Comparison of ENCODE assay signal across 20 cellular contexts in genomic region chr2:177064417-177064816, GRCh38.
DNase-seq lines count a peak whose midpoint lies in the region; TF ChIP-seq lines count a peak whose summit lies in the region.
"Had no signal": no experiment of that assay in that cellular context is flagged by ENCODE, and none has a peak within 500 bp of the region (broad histone marks: within the 10 kb centered on the region; RNA-seq: fewer than 3 reads in every experiment).

No MANE protein-coding gene starts in this region.

- WGBS in endodermal cell (ENCODE audit: insufficient coverage in 1 of 2, insufficient read length in 1 of 2), 2 experiments, result 65 to 72% methylated on average over 4 of the region's 4 CpGs
- WGBS in GM23248 (ENCODE audit: low coverage in 1 of 2, low lambda C conversion rate in 2 of 2, missing lambda C conversion rate in 2 of 2), 2 experiments, result 42 to 47% methylated on average over 4 of the region's 4 CpGs

- no peaks in the 10 kb centered on the region for H4K20me1 ChIP-seq in GM23248 (ENCODE audit: insufficient read depth)

- H3F3A ChIP-seq in GM23248 (ENCODE audit: insufficient read depth), result no peaks in the 10 kb centered on the region

- DNase-seq in NCI-H82 (lab: John Stamatoyannopoulos, UW) (peak; percentile 11), NCI-H82 treated with DMSO at 0.1 percent for 48 hours (lab: John Stamatoyannopoulos, UW; ENCODE audit: unreplicated experiment) (no peak), endodermal cell (peak; percentile 55), left kidney (ENCODE audit: low read depth, low spot score) (peak; percentile 72), NCI-H128 (lab: John Stamatoyannopoulos, UW; ENCODE audit: unreplicated experiment) (no peak), GM23248 (no peak), NCI-H510A (lab: John Stamatoyannopoulos, UW) (no peak)
- no peak for DNase-seq in activated CD4-positive, alpha-beta T cell treated with anti-CD3 and anti-CD28 coated beads, Interleukin-2, amount 50 U/mL, for 1 hour
- DNase-seq: 8988T, DMS53, GDM1, HCEC 1CT, Kasumi-1, NCI-H1105, NCI-H2029, NCI-H446, NCI-H526, SHP77 treated with DMSO at 0.1 percent for 48 hours had no signal

- H3K27ac ChIP-seq in endodermal cell (ENCODE audit: low read depth, low read length) (no peak overlapping the region), GM23248 (no peak overlapping the region)
- H3K27ac ChIP-seq: RWPE1 had no signal

- H3K27me3 ChIP-seq in endodermal cell (ENCODE audit: control insufficient read depth, insufficient read depth, low read length, poor library complexity, severe bottlenecking) (peaks cover 20% of the 10 kb centered on the region), GM23248 (replicated peaks; ENCODE audit: insufficient read depth) (no peaks in the 10 kb centered on the region)

- no peaks in the 10 kb centered on the region for H3K9me3 ChIP-seq in endodermal cell (ENCODE audit: control insufficient read depth, low read length)
- H3K9me3 ChIP-seq in GM23248 (ENCODE audit: low read depth), result no peaks in the 10 kb centered on the region

- no peak overlapping the region for H3K4me3 Mint-ChIP-seq in endodermal cell

- no peak overlapping the region for H3K4me2 ChIP-seq in GM23248 (ENCODE audit: unreplicated experiment)

- H3K9ac ChIP-seq in endodermal cell (ENCODE audit: extremely low read depth, low read length, poor library complexity, severe bottlenecking), result no peak overlapping the region
- no peak overlapping the region for H3K9ac ChIP-seq in GM23248

- no peaks in the 10 kb centered on the region for H3K4me1 Mint-ChIP-seq in endodermal cell

- no peaks in the 10 kb centered on the region for H3K79me2 ChIP-seq in GM23248 (ENCODE audit: insufficient read depth)

- H2AFZ ChIP-seq in GM23248, result no peak overlapping the region

- 0 out of 2 replicates have a peak, but pooled peaks cover 5% of the 10 kb centered on the region for H3K9me2 ChIP-seq in GM23248 (ENCODE audit: insufficient read depth)

- H3K4me3 ChIP-seq in endodermal cell (ENCODE audit: low read length) (no peak overlapping the region), GM23248 (no peak overlapping the region)
- H3K4me3 ChIP-seq: GM12878 had no signal

- H3K36me3 Mint-ChIP-seq in endodermal cell (ENCODE audit: low read depth), result no peaks in the 10 kb centered on the region

- H3K4me1 ChIP-seq in endodermal cell (ENCODE audit: control insufficient read depth, insufficient read depth, low read length), result peaks cover 4% of the 10 kb centered on the region
- no peaks in the 10 kb centered on the region for H3K4me1 ChIP-seq in GM23248 (ENCODE audit: insufficient read depth)

- H3K27me3 Mint-ChIP-seq in endodermal cell (ENCODE audit: insufficient read depth), result peaks cover 29% of the 10 kb centered on the region

- peak; percentile 45 for TF ChIP-seq CTCF in endodermal cell (conservative IDR thresholded peaks at IDR 0.05)

- H3K27ac Mint-ChIP-seq in endodermal cell, result no peak overlapping the region

- H3K36me3 ChIP-seq in endodermal cell (ENCODE audit: control insufficient read depth, insufficient read depth, low read length) (no peaks in the 10 kb centered on the region), GM23248 (ENCODE audit: low read depth) (no peaks in the 10 kb centered on the region)

- in situ Hi-C loops in GM23248 (cut with MboI), result no loop called here

- H3K9me3 Mint-ChIP-seq in endodermal cell, result no peaks in the 10 kb centered on the region

Comparison
In these comparisons a context has a peak if more than half of its experiments do, and no peak if none do; other contexts are left out.
1. DNase-seq: peak in NCI-H82 (single experiment), endodermal cell (single experiment) and left kidney (single experiment); none in NCI-H82 treated with DMSO at 0.1 percent for 48 hours (single experiment), NCI-H128 (single experiment), GM23248 (single experiment), activated CD4-positive, alpha-beta T cell treated with anti-CD3 and anti-CD28 coated beads, Interleukin-2, amount 50 U/mL, for 1 hour (single experiment) and NCI-H510A (single experiment).